30 cellular contexts compared by ENCODE assay signal in genomic region chr4:19438228-19438627, GRCh38.
DNase-seq lines count a peak whose midpoint lies in the region; ATAC-seq and TF ChIP-seq lines count a peak whose summit lies in the region.
"Had no signal": no experiment of that assay in that cellular context is flagged by ENCODE, and none has a peak within 500 bp of the region (broad histone marks: within the 10 kb centered on the region; RNA-seq: fewer than 3 reads in every experiment).

No MANE protein-coding gene starts in this region.

- TF ChIP-seq CTCF in AG04450 (IDR thresholded peaks at IDR 0.05; ENCODE audit: low read depth, low read length) (no peak), cardiac fibroblast (IDR thresholded peaks at IDR 0.05; ENCODE audit: low read depth, low read length) (no peak), foreskin fibroblast (IDR thresholded peaks at IDR 0.05; ENCODE audit: low read depth, low read length) (no peak), testis (IDR thresholded peaks at IDR 0.05) (no peak)
- TF ChIP-seq CTCF in CD8-positive, alpha-beta T cell (IDR thresholded peaks at IDR 0.05), result no peak

- TF ChIP-seq POLR2A in testis (IDR thresholded peaks at IDR 0.05), result no peak

- H3K36me3 Mint-ChIP-seq in CD8-positive, alpha-beta T cell, result no peaks in the 10 kb centered on the region
- peaks cover 2% of the 10 kb centered on the region for H3K36me3 Mint-ChIP-seq in activated CD4-positive, alpha-beta T cell treated with anti-CD3 and anti-CD28 coated beads for 36 hours (ENCODE audit: low read depth)
- H3K36me3 Mint-ChIP-seq: activated naive CD8-positive, alpha-beta T cell treated with anti-CD3 and anti-CD28 coated beads, Interleukin-2, amount 10 ng/mL, durations not matched to agents 7 days and 5 days; naive B cell had no signal

- H3K27ac Mint-ChIP-seq in CD8-positive, alpha-beta T cell, result no peak overlapping the region
- H3K27ac Mint-ChIP-seq in activated CD4-positive, alpha-beta T cell treated with anti-CD3 and anti-CD28 coated beads for 36 hours, result no peak overlapping the region
- H3K27ac Mint-ChIP-seq: activated naive CD8-positive, alpha-beta T cell treated with anti-CD3 and anti-CD28 coated beads, Interleukin-2, amount 10 ng/mL, durations not matched to agents 7 days and 5 days; mesothelial cell of epicardium; naive B cell; T-helper 2 cell treated with Interferon-gamma antibody and Interleukin-4, amounts not matched to agents 5 μg/mL and 100 μg/mL, for 36 hours had no signal

- H3K4me3 Mint-ChIP-seq in CD8-positive, alpha-beta T cell, result no peak overlapping the region
- H3K4me3 Mint-ChIP-seq in activated CD4-positive, alpha-beta T cell treated with anti-CD3 and anti-CD28 coated beads for 36 hours, result no peak overlapping the region
- H3K4me3 Mint-ChIP-seq: activated naive CD8-positive, alpha-beta T cell treated with anti-CD3 and anti-CD28 coated beads, Interleukin-2, amount 10 ng/mL, durations not matched to agents 7 days and 5 days; mesothelial cell of epicardium; naive B cell; T-helper 2 cell treated with Interferon-gamma antibody and Interleukin-4, amounts not matched to agents 5 μg/mL and 100 μg/mL, for 36 hours had no signal

- CTCF ChIA-PET in AG04450 (lab: Charles Lee), result interaction anchor here (0.5 to 0.7 kb wide), 2 partner anchors 535 to 635 kb away, joined by 3 to 4 read pairs; no protein-coding TSS in a partner anchor
- CTCF ChIA-PET in CD8-positive, alpha-beta T cell (lab: Charles Lee), result no interaction called here
- CTCF ChIA-PET in activated CD4-positive, alpha-beta T cell treated with anti-CD3 and anti-CD28 coated beads for 36 hours (lab: Charles Lee), result no interaction called here

- no peaks in the 10 kb centered on the region for H3K27me3 Mint-ChIP-seq in CD8-positive, alpha-beta T cell (ENCODE audit: low read depth)
- no peaks in the 10 kb centered on the region for H3K27me3 Mint-ChIP-seq in activated CD4-positive, alpha-beta T cell treated with anti-CD3 and anti-CD28 coated beads for 36 hours
- H3K27me3 Mint-ChIP-seq: activated naive CD8-positive, alpha-beta T cell treated with anti-CD3 and anti-CD28 coated beads, Interleukin-2, amount 10 ng/mL, durations not matched to agents 7 days and 5 days; naive B cell had no signal

- H3K4me1 Mint-ChIP-seq in CD8-positive, alpha-beta T cell (ENCODE audit: low read depth), result no peaks in the 10 kb centered on the region
- H3K4me1 Mint-ChIP-seq in activated CD4-positive, alpha-beta T cell treated with anti-CD3 and anti-CD28 coated beads for 36 hours, result no peaks in the 10 kb centered on the region
- H3K4me1 Mint-ChIP-seq: activated naive CD8-positive, alpha-beta T cell treated with anti-CD3 and anti-CD28 coated beads, Interleukin-2, amount 10 ng/mL, durations not matched to agents 7 days and 5 days; mesothelial cell of epicardium; naive B cell had no signal

- no peak for ATAC-seq in CD8-positive, alpha-beta T cell
- no peak for ATAC-seq in activated CD4-positive, alpha-beta T cell treated with anti-CD3 and anti-CD28 coated beads for 36 hours
- ATAC-seq: left ventricle myocardium superior had no signal

- H3K4me1 ChIP-seq in CD8-positive, alpha-beta T cell (ENCODE audit: insufficient read depth, low read length), result no peaks in the 10 kb centered on the region
- H3K4me1 ChIP-seq in testis, result no peaks in the 10 kb centered on the region
- H3K4me1 ChIP-seq: BE2C, prostate gland, uterus had no signal

- POLR2A ChIA-PET in AG04450 (lab: Yijun Ruan, JAX), result interaction anchor here (0.6 kb wide), 1 partner anchor 76 kb away, joined by 3 read pairs; no protein-coding TSS in a partner anchor
- POLR2A ChIA-PET in CD8-positive, alpha-beta T cell (lab: Charles Lee), result no interaction called here
- POLR2A ChIA-PET in activated CD4-positive, alpha-beta T cell treated with anti-CD3 and anti-CD28 coated beads for 36 hours (lab: Charles Lee), result no interaction called here

- WGBS in testis, 2 donors, result 88 to 100% methylated on average over 1 of the region's 1 CpG

- intact Hi-C loops in CD8-positive, alpha-beta T cell (cut with DNase I, micrococcal nuclease), result no loop called here
- intact Hi-C loops in testis (cut with DNase I; ENCODE audit: low total_unique reads), result no loop called here
- intact Hi-C loops in activated CD4-positive, alpha-beta T cell treated with anti-CD3 and anti-CD28 coated beads for 36 hours (cut with DNase I, micrococcal nuclease), result no loop called here

- H3K4me3 ChIP-seq in AG04450 (ENCODE audit: low read depth, low read length), result no peak overlapping the region
- H3K4me3 ChIP-seq in cardiac fibroblast (replicated peaks in 1 of 2; ENCODE audit: low read depth in 2 of 2, low read length in 2 of 2), result no peak overlapping the region
- no peak overlapping the region for H3K4me3 ChIP-seq in foreskin fibroblast (ENCODE audit: low read depth in 1 of 2, low read length in 2 of 2)
- no peak overlapping the region for H3K4me3 ChIP-seq in CD8-positive, alpha-beta T cell (ENCODE audit: low read depth, low read length)
- H3K4me3 ChIP-seq in testis, result no peak overlapping the region
- H3K4me3 ChIP-seq: prostate gland, sigmoid colon, uterus had no signal

- H3K27me3 ChIP-seq in AG04450 (ENCODE audit: control insufficient read depth, insufficient read depth, low read length) (no peaks in the 10 kb centered on the region), testis (no peaks in the 10 kb centered on the region)
- H3K27me3 ChIP-seq in CD8-positive, alpha-beta T cell (ENCODE audit: insufficient read depth, low read length), result no peaks in the 10 kb centered on the region
- H3K27me3 ChIP-seq: BE2C, sigmoid colon, uterus had no signal

- H3K9me3 Mint-ChIP-seq in CD8-positive, alpha-beta T cell, result peaks cover 27% of the 10 kb centered on the region
- peaks cover 22% of the 10 kb centered on the region for H3K9me3 Mint-ChIP-seq in activated CD4-positive, alpha-beta T cell treated with anti-CD3 and anti-CD28 coated beads for 36 hours (ENCODE audit: low read depth)

- H3K27ac ChIP-seq in AG04450 (ENCODE audit: low read depth, low read length), result no peak overlapping the region
- no peak overlapping the region for H3K27ac ChIP-seq in CD8-positive, alpha-beta T cell (ENCODE audit: low read depth, low read length)
- H3K27ac ChIP-seq in testis, result no peak overlapping the region
- H3K27ac ChIP-seq: HL-60, prostate gland, sigmoid colon, uterus had no signal

- DNase-seq in AG04450 (ENCODE audit: low read depth, low spot score) (peak; percentile 42), HCEC 1CT (peak; percentile 72), cardiac fibroblast (ENCODE audit: low read depth in 2 of 2) (peak; percentile 1 to 56), foreskin fibroblast (peak; percentile 19 to 60), testis (no peak), DMS 273 (lab: John Stamatoyannopoulos, UW; ENCODE audit: unreplicated experiment) (no peak)
- no peak for DNase-seq in CD8-positive, alpha-beta T cell
- no peak for DNase-seq in activated CD4-positive, alpha-beta T cell treated with anti-CD3 and anti-CD28 coated beads for 36 hours
- DNase-seq: activated CD4-positive, alpha-beta T cell treated with anti-CD3 and anti-CD28 coated beads for 4 hours; activated gamma-delta T cell; activated naive CD8-positive, alpha-beta T cell treated with anti-CD3 and anti-CD28 coated beads, Interleukin-2, amount 10 ng/mL, durations not matched to agents 7 days and 5 days; activated T-cell treated with anti-CD3 and anti-CD28 coated beads, Interleukin-2, amount 50 U/mL, for 1 hour; BE2C; DMS79 treated with DMSO at 0.1 percent for 48 hours; left ventricle myocardium superior; naive B cell; NCI-H1048; NCI-H187; NCI-H2171 treated with DMSO at 0.1 percent for 48 hours; NCI-H524; nucleus accumbens; SHP77; sigmoid colon; stimulated activated CD4-positive, alpha-beta T cell treated with anti-CD3 and anti-CD28 coated beads, Interleukin-15, amount 100 ng/mL, for 24 hours; stimulated activated naive CD4-positive, alpha-beta T cell; uterus had no signal

- H3K9me3 ChIP-seq in AG04450 (ENCODE audit: control insufficient read depth, insufficient read depth, low read length), result peaks cover 14% of the 10 kb centered on the region
- H3K9me3 ChIP-seq in CD8-positive, alpha-beta T cell (ENCODE audit: low read length), result no peaks in the 10 kb centered on the region
- H3K9me3 ChIP-seq in testis, result no peaks in the 10 kb centered on the region
- H3K9me3 ChIP-seq: BE2C, prostate gland, sigmoid colon, uterus had no signal

- no peaks in the 10 kb centered on the region for H3K36me3 ChIP-seq in CD8-positive, alpha-beta T cell (ENCODE audit: insufficient read depth, low read length)
- H3K36me3 ChIP-seq in testis (ENCODE audit: low read depth, missing control alignments), result no peaks in the 10 kb centered on the region
- H3K36me3 ChIP-seq: BE2C, prostate gland, sigmoid colon, uterus had no signal

Comparison
In these comparisons a context has a peak if more than half of its experiments do, and no peak if none do; other contexts are left out.
1. DNase-seq: peak in AG04450 (single experiment), HCEC 1CT (single experiment), cardiac fibroblast (2 of 2) and foreskin fibroblast (2 of 2); none in CD8-positive, alpha-beta T cell (0 of 7), testis (single experiment), activated CD4-positive, alpha-beta T cell treated with anti-CD3 and anti-CD28 coated beads for 36 hours (single experiment) and DMS 273 (single experiment).